16 cellular contexts compared by ENCODE assay signal in the genomic region with DNA sequence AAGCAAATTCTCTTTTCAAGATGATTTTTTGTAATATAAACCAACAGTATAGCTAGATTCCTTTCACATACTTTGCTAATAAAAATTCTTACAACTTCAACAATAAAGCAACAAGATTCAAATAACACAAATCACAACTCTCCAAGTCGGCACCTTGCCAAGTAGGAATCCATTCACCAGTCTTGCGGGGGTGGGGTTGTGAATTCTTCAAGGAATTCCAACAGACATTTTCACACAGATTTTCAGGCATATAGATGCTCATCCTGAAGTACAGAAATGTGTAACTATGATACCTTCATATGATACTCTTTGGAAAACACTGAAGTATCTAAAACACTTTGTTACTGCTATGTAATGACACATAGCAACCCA. TPM values are rescaled to one million over a fixed set of nuclear protein-coding genes. Genes with fewer than 3 reads are reported as not detected.
DNase-seq lines count a peak whose midpoint lies in the region; ATAC-seq and TF ChIP-seq lines count a peak whose summit lies in the region.
"Had no signal": no experiment of that assay in that cellular context is flagged by ENCODE, and none has a peak within 500 bp of the region (broad histone marks: within the 10 kb centered on the region; RNA-seq: fewer than 3 reads in every experiment).

No MANE protein-coding gene starts in this region.

- TF ChIP-seq CTCF in natural killer cell (IDR thresholded peaks at IDR 0.05) = no peak
- TF ChIP-seq CTCF in vagina (IDR thresholded peaks at IDR 0.05) = no peak

- intact Hi-C loops in natural killer cell (cut with micrococcal nuclease) (loop anchor here (5.0 kb wide), 2 partner anchors 35 to 60 kb away; partner anchors contain the start of gene SCML4), vagina (cut with DNase I) (no loop called here)

- H3K9me3 Mint-ChIP-seq in T-helper 1 cell treated with Interleukin-12 subunit alpha and Interleukin-12 subunit beta and Interleukin-4 antibody, amounts not matched to agents 30 μg/mL and 1 μg/mL, for 36 hours = no peaks in the 10 kb centered on the region
- H3K9me3 Mint-ChIP-seq in natural killer cell = no peaks in the 10 kb centered on the region

- H3K4me3 Mint-ChIP-seq in T-helper 1 cell treated with Interleukin-12 subunit alpha and Interleukin-12 subunit beta and Interleukin-4 antibody, amounts not matched to agents 30 μg/mL and 1 μg/mL, for 36 hours = peak overlapping the region; percentile 63
- H3K4me3 Mint-ChIP-seq in T-helper 17 cell = peak overlapping the region; percentile 59
- peak overlapping the region; percentile 77 for H3K4me3 Mint-ChIP-seq in natural killer cell

- no peak overlapping the region for H3K9ac ChIP-seq in BLaER1 treated with 17β-estradiol and CSF1 and Interleukin-3, amounts not matched to agents 10 nM and 100 nM

- TF ChIP-seq POLR2A in vagina (IDR thresholded peaks at IDR 0.05) = no peak

- peaks cover 45% of the 10 kb centered on the region for H3K4me1 Mint-ChIP-seq in T-helper 1 cell treated with Interleukin-12 subunit alpha and Interleukin-12 subunit beta and Interleukin-4 antibody, amounts not matched to agents 30 μg/mL and 1 μg/mL, for 36 hours (ENCODE audit: low read depth)
- H3K4me1 Mint-ChIP-seq in T-helper 17 cell = peaks cover 68% of the 10 kb centered on the region
- H3K4me1 Mint-ChIP-seq in natural killer cell = peaks cover 65 to 73% of the 10 kb centered on the region in 2 donors

- H4K20me1 ChIP-seq in BLaER1 treated with 17β-estradiol and CSF1 and Interleukin-3, amounts not matched to agents 10 nM and 100 nM = no peaks in the 10 kb centered on the region

- H3K27ac ChIP-seq in BLaER1 treated with 17β-estradiol and CSF1 and Interleukin-3, amounts not matched to agents 10 nM and 100 nM = no peak overlapping the region
- no peak overlapping the region for H3K27ac ChIP-seq in vagina
- H3K27ac ChIP-seq: 22Rv1, esophagus squamous epithelium had no signal

- no peak overlapping the region for H3K4me3 ChIP-seq in BLaER1 treated with 17β-estradiol and CSF1 and Interleukin-3, amounts not matched to agents 10 nM and 100 nM
- H3K4me3 ChIP-seq in vagina = no peak overlapping the region
- H3K4me3 ChIP-seq: esophagus squamous epithelium, K562, transverse colon had no signal

- no peaks in the 10 kb centered on the region for H3K27me3 ChIP-seq in BLaER1 treated with 17β-estradiol and CSF1 and Interleukin-3, amounts not matched to agents 10 nM and 100 nM
- no peaks in the 10 kb centered on the region for H3K27me3 ChIP-seq in vagina
- H3K27me3 ChIP-seq: transverse colon had no signal

- H3K36me3 Mint-ChIP-seq in T-helper 1 cell treated with Interleukin-12 subunit alpha and Interleukin-12 subunit beta and Interleukin-4 antibody, amounts not matched to agents 30 μg/mL and 1 μg/mL, for 36 hours (ENCODE audit: low read depth) = peaks cover 1% of the 10 kb centered on the region
- peaks cover 2% of the 10 kb centered on the region for H3K36me3 Mint-ChIP-seq in T-helper 17 cell (ENCODE audit: low read depth)
- no peaks in the 10 kb centered on the region for H3K36me3 Mint-ChIP-seq in natural killer cell

- H3K36me3 ChIP-seq in BLaER1 treated with 17β-estradiol and CSF1 and Interleukin-3, amounts not matched to agents 10 nM and 100 nM = no peaks in the 10 kb centered on the region
- no peaks in the 10 kb centered on the region for H3K36me3 ChIP-seq in vagina
- H3K36me3 ChIP-seq: esophagus squamous epithelium, transverse colon had no signal

- peaks cover under 1% of the 10 kb centered on the region for H3K27me3 Mint-ChIP-seq in T-helper 1 cell treated with Interleukin-12 subunit alpha and Interleukin-12 subunit beta and Interleukin-4 antibody, amounts not matched to agents 30 μg/mL and 1 μg/mL, for 36 hours (ENCODE audit: low read depth)
- H3K27me3 Mint-ChIP-seq in T-helper 17 cell = no peaks in the 10 kb centered on the region
- H3K27me3 Mint-ChIP-seq in natural killer cell (ENCODE audit: low read depth in 2 of 2) = no peaks in the 10 kb centered on the region

- H3K4me1 ChIP-seq in BLaER1 treated with 17β-estradiol and CSF1 and Interleukin-3, amounts not matched to agents 10 nM and 100 nM = peaks cover 19 to 63% (median 53%) of the 10 kb centered on the region in 10 experiments
- no peaks in the 10 kb centered on the region for H3K4me1 ChIP-seq in vagina
- H3K4me1 ChIP-seq: esophagus squamous epithelium had no signal

- no peaks in the 10 kb centered on the region for H3K9me3 ChIP-seq in BLaER1 treated with 17β-estradiol and CSF1 and Interleukin-3, amounts not matched to agents 10 nM and 100 nM (replicated peaks in 1 of 11)
- H3K9me3 ChIP-seq in T-helper 17 cell (ENCODE audit: control insufficient read depth, low read length, poor library complexity, severe bottlenecking) = no peaks in the 10 kb centered on the region
- H3K9me3 ChIP-seq in vagina = no peaks in the 10 kb centered on the region
- H3K9me3 ChIP-seq: esophagus squamous epithelium, transverse colon had no signal

- no peak for DNase-seq in T-helper 1 cell
- DNase-seq in T-helper 17 cell = no peak
- DNase-seq in natural killer cell = no peak
- DNase-seq in NCI-H345 (lab: John Stamatoyannopoulos, UW) = no peak
- DNase-seq in vagina (ENCODE audit: extremely low spot score in 2 of 2) = no peak
- DNase-seq: esophagus squamous epithelium; NCI-H1930; NCI-H226; stimulated activated CD4-positive, alpha-beta T cell treated with anti-CD3 and anti-CD28 coated beads, Interleukin-12 subunit alpha, Interleukin-12 subunit beta, amount 100 ng/mL, for 4 hours had no signal

- H3K27ac Mint-ChIP-seq in T-helper 1 cell treated with Interleukin-12 subunit alpha and Interleukin-12 subunit beta and Interleukin-4 antibody, amounts not matched to agents 30 μg/mL and 1 μg/mL, for 36 hours = peak overlapping the region; percentile 13
- H3K27ac Mint-ChIP-seq in T-helper 17 cell = peak overlapping the region; percentile 96
- H3K27ac Mint-ChIP-seq in natural killer cell = peak overlapping the region; percentile 84 to 87

- ATAC-seq in T-helper 17 cell (no peak), natural killer cell (no peak), GM21723 (IDR thresholded peaks at IDR 0.05; ENCODE audit: unreplicated experiment) (no peak)
- ATAC-seq: K562 had no signal

- H3K4me2 ChIP-seq in BLaER1 treated with 17β-estradiol and CSF1 and Interleukin-3, amounts not matched to agents 10 nM and 100 nM = peak overlapping the region; percentile 53 to 90 (median 80); a peak in 21 of 22 replicates

RNA-seq across cellular contexts. Expression of gene SCML4, which starts 36.5 kb away (rescaled TPM):
- total RNA-seq in T-helper 17 cell = 10 to 100 TPM; 49.6 to 58.3 TPM
- 10 to 100 TPM; 32.6 to 59.9 (median 56.8) TPM for total RNA-seq in natural killer cell
- 7.6 TPM for total RNA-seq in vagina
- total RNA-seq: H1 had no signal

Comparison
In these comparisons a context has a peak if more than half of its experiments do, and no peak if none do; other contexts are left out.
1. H3K27ac Mint-ChIP-seq: peak in every context shown above with its lines; median percentile 96 in T-helper 17 cell; 86 in natural killer cell; 13 in T-helper 1 cell treated with Interleukin-12 subunit alpha and Interleukin-12 subunit beta and Interleukin-4 antibody, amounts not matched to agents 30 μg/mL and 1 μg/mL, for 36 hours.